ENCODE assay signal across 21 cellular contexts in genomic region chr21:45134677-45135076, GRCh38.
DNase-seq lines count a peak whose midpoint lies in the region; ATAC-seq and TF ChIP-seq lines count a peak whose summit lies in the region.
"Had no signal": no experiment of that assay in that cellular context is flagged by ENCODE, and none has a peak within 500 bp of the region (broad histone marks: within the 10 kb centered on the region; RNA-seq: fewer than 3 reads in every experiment).

No MANE protein-coding gene starts in this region.

- H3K9ac ChIP-seq in GM23248: no peak overlapping the region

- H3K36me3 ChIP-seq in esophagus muscularis mucosa (peaks cover 0 to 17% (median 6%) of the 10 kb centered on the region in 4 donors), suprapubic skin (no peaks in the 10 kb centered on the region), GM23248 (ENCODE audit: low read depth) (no peaks in the 10 kb centered on the region)
- H3K36me3 ChIP-seq: SJCRH30 had no signal

- 88% methylated on average over 4 of the region's 4 CpGs for WGBS in esophagus muscularis mucosa
- 82% methylated on average over 4 of the region's 4 CpGs for WGBS in suprapubic skin
- WGBS in GM23248 (ENCODE audit: low coverage in 1 of 2, low lambda C conversion rate in 2 of 2, missing lambda C conversion rate in 2 of 2), 2 experiments: 95 to 98% methylated on average over 4 of the region's 4 CpGs

- no peak for ATAC-seq in foreskin keratinocyte
- ATAC-seq: HCT116, Panc1 had no signal

- peaks cover 56% of the 10 kb centered on the region for H3F3A ChIP-seq in GM23248 (ENCODE audit: insufficient read depth)

- no peaks in the 10 kb centered on the region for H3K27me3 ChIP-seq in esophagus muscularis mucosa
- no peaks in the 10 kb centered on the region for H3K27me3 ChIP-seq in suprapubic skin
- no peaks in the 10 kb centered on the region for H3K27me3 ChIP-seq in foreskin keratinocyte
- no peaks in the 10 kb centered on the region for H3K27me3 ChIP-seq in GM23248 (replicated peaks; ENCODE audit: insufficient read depth)
- H3K27me3 ChIP-seq: SJCRH30 had no signal

- TF ChIP-seq EP300 in esophagus muscularis mucosa (IDR thresholded peaks at IDR 0.05) (no peak), suprapubic skin (IDR thresholded peaks at IDR 0.05) (no peak)

- H4K20me1 ChIP-seq in GM23248 (ENCODE audit: insufficient read depth): no peaks in the 10 kb centered on the region

- H3K27ac ChIP-seq in RWPE1 (peak overlapping the region; percentile 62), esophagus muscularis mucosa (replicated peaks in 1 of 4) (peak overlapping the region; percentile 45 to 62 (median 54)), suprapubic skin (peak overlapping the region; percentile 38), foreskin keratinocyte (no peak overlapping the region), GM23248 (no peak overlapping the region)
- H3K27ac ChIP-seq: C4-2B had no signal

- no peak overlapping the region for H3K4me3 ChIP-seq in esophagus muscularis mucosa
- no peak overlapping the region for H3K4me3 ChIP-seq in suprapubic skin
- no peak overlapping the region for H3K4me3 ChIP-seq in GM23248
- H3K4me3 ChIP-seq: SJCRH30 had no signal

- CTCF ChIA-PET in RWPE1 (lab: Yijun Ruan, JAX): no interaction called here

- H3K9me2 ChIP-seq in GM23248 (ENCODE audit: insufficient read depth): no peaks in the 10 kb centered on the region

- DNase-seq in RWPE1 (ENCODE audit: low spot score): no peak
- no peak for DNase-seq in esophagus muscularis mucosa (ENCODE audit: extremely low spot score)
- DNase-seq in posterior vena cava (ENCODE audit: low spot score): peak; percentile 78
- no peak for DNase-seq in suprapubic skin (ENCODE audit: low spot score in 2 of 2)
- no peak for DNase-seq in A172 (ENCODE audit: low spot score)
- DNase-seq in foreskin keratinocyte: no peak
- no peak for DNase-seq in GM23248
- DNase-seq: EL; GF-D8; KG1; NCI-H1092 treated with DMSO at 0.1 percent for 48 hours; NCI-H146; NCI-H2029; NCI-H345; NCI-H524; NCI-H774; NK-92 treated with Interleukin-12 subunit alpha and Interleukin-12 subunit beta, amount 100 ng/mL, for 24 hours had no signal

- TF ChIP-seq CTCF in RWPE1 (conservative IDR thresholded peaks at IDR 0.05; ENCODE audit: low read depth) (no peak), esophagus muscularis mucosa (IDR thresholded peaks at IDR 0.05) (no peak), suprapubic skin (IDR thresholded peaks at IDR 0.05) (no peak), foreskin keratinocyte (conservative IDR thresholded peaks at IDR 0.05) (no peak)

- no peaks in the 10 kb centered on the region for H3K9me3 ChIP-seq in esophagus muscularis mucosa
- H3K9me3 ChIP-seq in suprapubic skin: no peaks in the 10 kb centered on the region
- no peaks in the 10 kb centered on the region for H3K9me3 ChIP-seq in GM23248 (ENCODE audit: low read depth)
- H3K9me3 ChIP-seq: SJCRH30 had no signal

- H2AFZ ChIP-seq in GM23248: no peak overlapping the region

- in situ Hi-C loops in GM23248 (cut with MboI): loop anchor here (5.0 kb wide), 1 partner anchor 187 kb away; no protein-coding TSS in a partner anchor

- peaks cover 31% of the 10 kb centered on the region for H3K79me2 ChIP-seq in GM23248 (ENCODE audit: insufficient read depth)

- no peak for TF ChIP-seq POLR2A in esophagus muscularis mucosa (IDR thresholded peaks at IDR 0.05; ENCODE audit: low read depth)
- TF ChIP-seq POLR2A in suprapubic skin (IDR thresholded peaks at IDR 0.05): no peak

- H3K4me1 ChIP-seq in esophagus muscularis mucosa (peaks cover 23 to 99% (median 95%) of the 10 kb centered on the region in 4 donors), suprapubic skin (peaks cover 60% of the 10 kb centered on the region), foreskin keratinocyte (peaks cover 15% of the 10 kb centered on the region), GM23248 (ENCODE audit: insufficient read depth) (peaks cover 39% of the 10 kb centered on the region)

- POLR2A ChIA-PET in RWPE1 (lab: Yijun Ruan, JAX; ENCODE audit: low non-redundant PET): no interaction called here

- intact Hi-C loops in esophagus muscularis mucosa (cut with DNase I): loop anchor here (5.0 kb wide), 1 partner anchor 93 kb away; no protein-coding TSS in a partner anchor
- intact Hi-C loops in posterior vena cava (cut with DNase I): loop anchor here in 1 of 2 donors (10.0 kb wide), 1 partner anchor 250 kb away; no protein-coding TSS in a partner anchor

- H3K4me2 ChIP-seq in GM23248 (ENCODE audit: unreplicated experiment): no peak overlapping the region

Comparison
In these comparisons a context has a peak if more than half of its experiments do, and no peak if none do; other contexts are left out.
1. H3K27ac ChIP-seq: peak in RWPE1 (single experiment), esophagus muscularis mucosa (4 of 4) and suprapubic skin (single experiment); none in foreskin keratinocyte (single experiment) and GM23248 (single experiment).